22 cellular contexts compared by ENCODE assay signal in genomic region chr7:42456267-42456666, GRCh38.
"Had no signal": no experiment of that assay in that cellular context is flagged by ENCODE, and none has a peak within 500 bp of the region (broad histone marks: within the 10 kb centered on the region; RNA-seq: fewer than 3 reads in every experiment).

No MANE protein-coding gene starts in this region.

- H3K27ac ChIP-seq: cardiac muscle cell, dorsolateral prefrontal cortex, epithelial cell of prostate, lower lobe of right lung, tibial nerve, uterus had no signal

- H3K4me1 Mint-ChIP-seq: activated CD4-positive, alpha-beta memory T cell treated with anti-CD3 and anti-CD28 coated beads, Interleukin-2, amount 10 ng/mL, durations not matched to agents 7 days and 5 days; WTC11 had no signal

- H3K36me3 ChIP-seq: cardiac muscle cell, lower lobe of right lung, tibial nerve, uterus had no signal

- H3K4me3 ChIP-seq: cardiac muscle cell, dorsolateral prefrontal cortex, lower lobe of right lung, tibial nerve, uterus had no signal

- H3K9me3 ChIP-seq: lower lobe of right lung, tibial nerve, uterus had no signal

- ATAC-seq: activated CD4-positive, alpha-beta T cell treated with anti-CD3 and anti-CD28 coated beads for 36 hours; activated CD8-positive, alpha-beta memory T cell treated with anti-CD3 and anti-CD28 coated beads, Interleukin-2, amount 10 ng/mL, durations not matched to agents 7 days and 5 days; lower lobe of right lung; WTC11 had no signal

- H3K4me3 Mint-ChIP-seq: activated CD4-positive, alpha-beta memory T cell treated with anti-CD3 and anti-CD28 coated beads, Interleukin-2, amount 10 ng/mL, durations not matched to agents 7 days and 5 days; activated CD4-positive, alpha-beta T cell treated with anti-CD3 and anti-CD28 coated beads for 36 hours; activated CD8-positive, alpha-beta memory T cell treated with anti-CD3 and anti-CD28 coated beads, Interleukin-2, amount 10 ng/mL, durations not matched to agents 7 days and 5 days; activated naive CD8-positive, alpha-beta T cell; natural killer cell treated with Interleukin-12 subunit alpha and Interleukin-12 subunit beta and Interleukin-15 and Interleukin-18, amount 100 ng/mL, for 72 hours; T-helper 2 cell treated with Interferon-gamma antibody and Interleukin-4, amounts not matched to agents 5 μg/mL and 100 μg/mL, for 36 hours; WTC11 had no signal

- H3K27me3 Mint-ChIP-seq: activated CD4-positive, alpha-beta memory T cell treated with anti-CD3 and anti-CD28 coated beads, Interleukin-2, amount 10 ng/mL, durations not matched to agents 7 days and 5 days; activated CD8-positive, alpha-beta memory T cell treated with anti-CD3 and anti-CD28 coated beads, Interleukin-2, amount 10 ng/mL, durations not matched to agents 7 days and 5 days; activated naive CD8-positive, alpha-beta T cell had no signal

- H3K36me3 Mint-ChIP-seq: activated CD8-positive, alpha-beta memory T cell treated with anti-CD3 and anti-CD28 coated beads, Interleukin-2, amount 10 ng/mL, durations not matched to agents 7 days and 5 days; activated naive CD8-positive, alpha-beta T cell; natural killer cell treated with Interleukin-12 subunit alpha and Interleukin-12 subunit beta and Interleukin-15 and Interleukin-18, amount 100 ng/mL, for 72 hours; WTC11 had no signal

- H3K27ac Mint-ChIP-seq: activated CD4-positive, alpha-beta memory T cell treated with anti-CD3 and anti-CD28 coated beads, Interleukin-2, amount 10 ng/mL, durations not matched to agents 7 days and 5 days; activated CD4-positive, alpha-beta T cell treated with anti-CD3 and anti-CD28 coated beads for 36 hours; activated CD8-positive, alpha-beta memory T cell treated with anti-CD3 and anti-CD28 coated beads, Interleukin-2, amount 10 ng/mL, durations not matched to agents 7 days and 5 days; activated naive CD8-positive, alpha-beta T cell; natural killer cell treated with Interleukin-12 subunit alpha and Interleukin-12 subunit beta and Interleukin-15 and Interleukin-18, amount 100 ng/mL, for 72 hours; T-helper 2 cell treated with Interferon-gamma antibody and Interleukin-4, amounts not matched to agents 5 μg/mL and 100 μg/mL, for 36 hours; WTC11 had no signal

- DNase-seq: activated CD4-positive, alpha-beta memory T cell treated with anti-CD3 and anti-CD28 coated beads, Interleukin-2, amount 10 ng/mL, durations not matched to agents 7 days and 5 days; activated CD4-positive, alpha-beta T cell treated with anti-CD3 and anti-CD28 coated beads for 36 hours; activated CD8-positive, alpha-beta memory T cell treated with anti-CD3 and anti-CD28 coated beads, Interleukin-2, amount 10 ng/mL, durations not matched to agents 7 days and 5 days; amniotic stem cell; dorsolateral prefrontal cortex; foreskin fibroblast; hippocampal formation; left cardiac atrium; lower lobe of right lung; nucleus accumbens; stimulated activated CD4-positive, alpha-beta T cell treated with anti-CD3 and anti-CD28 coated beads, Interleukin-12 subunit alpha, Interleukin-12 subunit beta, amount 100 ng/mL, for 4 hours; stimulated activated CD4-positive, alpha-beta T cell treated with anti-CD3 and anti-CD28 coated beads, Interleukin-1b, Interleukin-23, amount 100 ng/mL, for 48 hours; stimulated activated CD8-positive, alpha-beta memory T cell treated with anti-CD3 and anti-CD28 coated beads, Interleukin-4, amount 100 ng/mL, for 48 hours; stimulated activated naive CD4-positive, alpha-beta T cell; uterus had no signal

- H3K9me3 Mint-ChIP-seq: activated CD4-positive, alpha-beta memory T cell treated with anti-CD3 and anti-CD28 coated beads, Interleukin-2, amount 10 ng/mL, durations not matched to agents 7 days and 5 days; natural killer cell treated with Interleukin-12 subunit alpha and Interleukin-12 subunit beta and Interleukin-15 and Interleukin-18, amount 100 ng/mL, for 72 hours; T-helper 2 cell treated with Interferon-gamma antibody and Interleukin-4, amounts not matched to agents 5 μg/mL and 100 μg/mL, for 36 hours; WTC11 had no signal

- H3K27me3 ChIP-seq: cardiac muscle cell, dorsolateral prefrontal cortex, tibial nerve, uterus had no signal
